Comparison of ENCODE assay signal across 30 cellular contexts in the genomic region with DNA sequence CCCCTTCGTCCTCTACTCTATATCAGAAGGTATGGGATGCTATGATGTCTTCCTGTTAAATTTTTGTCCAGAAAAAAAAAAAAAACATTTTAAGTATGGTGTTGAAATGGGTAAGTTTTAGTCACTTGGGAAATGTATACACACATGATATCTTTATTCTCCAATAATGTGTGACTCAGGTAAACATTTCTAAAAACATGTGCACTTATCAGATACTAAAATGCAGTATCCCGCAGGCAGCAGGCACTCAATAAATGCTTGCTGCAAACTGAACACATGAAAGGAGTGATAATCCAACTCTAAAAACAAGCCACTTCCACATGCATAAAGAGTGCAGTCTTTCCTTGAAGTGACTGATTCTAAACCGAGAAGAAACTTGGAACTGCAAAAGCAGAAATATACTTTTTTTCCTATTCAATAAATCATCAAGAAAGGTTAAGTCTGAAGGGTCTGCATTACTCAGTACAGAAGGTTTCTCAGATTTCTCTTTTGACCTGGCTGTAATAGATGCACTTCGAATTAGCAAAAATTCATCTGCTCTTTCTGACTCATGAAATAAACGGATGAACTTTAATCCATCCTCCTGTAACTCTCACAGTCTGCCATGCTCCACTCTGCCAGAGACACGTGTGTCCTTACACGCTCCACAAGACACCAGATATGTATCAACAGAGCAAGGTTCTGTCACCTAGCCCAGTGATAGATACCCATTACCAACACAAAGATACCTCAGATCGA.
DNase-seq lines count a peak whose midpoint lies in the region; ATAC-seq and TF ChIP-seq lines count a peak whose summit lies in the region.
"Had no signal": no experiment of that assay in that cellular context is flagged by ENCODE, and none has a peak within 500 bp of the region (broad histone marks: within the 10 kb centered on the region; RNA-seq: fewer than 3 reads in every experiment).

No MANE protein-coding gene starts in this region.

- H4K5ac ChIP-seq in IMR-90 (ENCODE audit: low read depth, low read length), result no peak overlapping the region

- H3K4me2 ChIP-seq in IMR-90 (ENCODE audit: low read depth, low read length) (0 out of 2 replicates have a peak overlapping the region, but pooled peaks have one; percentile 11), GM23248 (ENCODE audit: unreplicated experiment) (no peak overlapping the region)
- H3K4me2 ChIP-seq: A549, PC-9 had no signal

- no peak overlapping the region for H3K4me3 Mint-ChIP-seq in natural killer cell
- H3K4me3 Mint-ChIP-seq: activated CD4-positive, alpha-beta T cell treated with anti-CD3 and anti-CD28 coated beads, Interleukin-2, amount 10 ng/mL, durations not matched to agents 7 days and 5 days; activated T-cell treated with anti-CD3 and anti-CD28 coated beads, Interleukin-2, amount 50 U/mL, for 4 hours; stimulated activated naive CD8-positive, alpha-beta T cell treated with anti-CD3 and anti-CD28 coated beads, Interleukin-15, Interleukin-2, amounts not matched to agents 100 ng/mL and 50 ng/mL, for 24 hours had no signal

- CTCF ChIA-PET in IMR-90 (lab: Yijun Ruan, JAX), result no interaction called here

- H3K27ac Mint-ChIP-seq in natural killer cell, result peak overlapping the region; percentile 36 to 39
- H3K27ac Mint-ChIP-seq: activated CD4-positive, alpha-beta T cell treated with anti-CD3 and anti-CD28 coated beads, Interleukin-2, amount 10 ng/mL, durations not matched to agents 7 days and 5 days; stimulated activated naive CD8-positive, alpha-beta T cell treated with anti-CD3 and anti-CD28 coated beads, Interleukin-15, Interleukin-2, amounts not matched to agents 100 ng/mL and 50 ng/mL, for 24 hours had no signal

- peak overlapping the region; percentile 4 to 42; a peak in 1 of 4 replicates for H4K8ac ChIP-seq in IMR-90 (ENCODE audit: low read depth in 2 of 2, low read length in 2 of 2)

- H3K4me1 Mint-ChIP-seq in natural killer cell, result peaks cover 49 to 61% of the 10 kb centered on the region in 2 donors

- TF ChIP-seq CTCF in IMR-90 (conservative IDR thresholded peaks at IDR 0.05; ENCODE audit: low read depth, low read length) (no peak), fibroblast of mammary gland (conservative IDR thresholded peaks at IDR 0.05; ENCODE audit: control insufficient read depth, insufficient read depth, low read depth, low read length) (no peak), natural killer cell (IDR thresholded peaks at IDR 0.05) (no peak)

- no peaks in the 10 kb centered on the region for H3K27me3 Mint-ChIP-seq in natural killer cell (ENCODE audit: low read depth in 2 of 2)
- H3K27me3 Mint-ChIP-seq: activated CD4-positive, alpha-beta T cell treated with anti-CD3 and anti-CD28 coated beads, Interleukin-2, amount 10 ng/mL, durations not matched to agents 7 days and 5 days; stimulated activated naive CD8-positive, alpha-beta T cell treated with anti-CD3 and anti-CD28 coated beads, Interleukin-15, Interleukin-2, amounts not matched to agents 100 ng/mL and 50 ng/mL, for 24 hours had no signal

- 42% methylated on average over 3 of the region's 8 CpGs; no CpG with 5 or more reads in 1 of the 2 experiments for WGBS in IMR-90 (ENCODE audit: extremely low coverage in 2 of 2, insufficient read length in 1 of 2), 2 experiments
- WGBS in GM23248 (ENCODE audit: low coverage in 1 of 2, low lambda C conversion rate in 2 of 2, missing lambda C conversion rate in 2 of 2), 2 experiments, result 95% methylated on average over 8 of the region's 8 CpGs

- H3K9me3 ChIP-seq in IMR-90 (ENCODE audit: control insufficient read depth, insufficient read depth, low read length) (no peaks in the 10 kb centered on the region), GM23248 (ENCODE audit: low read depth) (no peaks in the 10 kb centered on the region)
- H3K9me3 ChIP-seq: A549, heart right ventricle, vagina had no signal

- dilution Hi-C loops in IMR-90 (cut with HindIII; ENCODE audit: low sequenced_read_pairs, unreplicated experiment), result no loop called here

- H2BK15ac ChIP-seq in IMR-90 (ENCODE audit: low read depth, low read length), result peak overlapping the region; percentile 58; the same call in 1 of the 3 replicates

- peak overlapping the region; percentile 5; the same call in 1 of the 2 replicates for H2BK20ac ChIP-seq in IMR-90 (ENCODE audit: low read depth, low read length)

- H3K36me3 ChIP-seq in ACC112 (ENCODE audit: insufficient read depth, low read length) (peaks cover 31% of the 10 kb centered on the region), IMR-90 (ENCODE audit: control insufficient read depth, insufficient read depth, low read length) (peaks cover 58% of the 10 kb centered on the region), GM23248 (ENCODE audit: low read depth) (no peaks in the 10 kb centered on the region)
- H3K36me3 ChIP-seq: vagina had no signal

- H3K79me1 ChIP-seq in IMR-90 (ENCODE audit: low read depth in 1 of 2, low read length in 2 of 2), result peaks cover 64 to 95% of the 10 kb centered on the region in 2 experiments

- POLR2A ChIA-PET in IMR-90 (lab: Charles Lee; ENCODE audit: unreplicated experiment), result no interaction called here

- H2AFZ ChIP-seq in ACC112 (ENCODE audit: low read length, unreplicated experiment), result no peak overlapping the region
- no peak overlapping the region for H2AFZ ChIP-seq in IMR-90 (replicated peaks; ENCODE audit: low read length, poor library complexity)
- no peak overlapping the region for H2AFZ ChIP-seq in GM23248
- H2AFZ ChIP-seq: PC-9 had no signal

- H3K9me3 Mint-ChIP-seq in natural killer cell, result no peaks in the 10 kb centered on the region
- H3K9me3 Mint-ChIP-seq: activated CD4-positive, alpha-beta T cell treated with anti-CD3 and anti-CD28 coated beads, Interleukin-2, amount 10 ng/mL, durations not matched to agents 7 days and 5 days; activated T-cell treated with anti-CD3 and anti-CD28 coated beads, Interleukin-2, amount 50 U/mL, for 4 hours had no signal

- peak overlapping the region; percentile 56 for H3K14ac ChIP-seq in IMR-90 (replicated peaks; ENCODE audit: low read depth, low read length)

- no TSS peak for BruUV-seq in IMR-90 (replicated peaks; lab: Mats Ljungman, UMichigan)

- TF ChIP-seq RAD21 in IMR-90 (IDR thresholded peaks at IDR 0.05; ENCODE audit: low read length), result no peak

- H3K9me1 ChIP-seq in IMR-90 (ENCODE audit: insufficient read depth, low read length), result peaks cover 34% of the 10 kb centered on the region

- H3K4me1 ChIP-seq in ACC112 (ENCODE audit: control insufficient read depth, insufficient read depth, low read length, unreplicated experiment) (peaks cover 41% of the 10 kb centered on the region), IMR-90 (ENCODE audit: control insufficient read depth, insufficient read depth, low read length) (peaks cover 35% of the 10 kb centered on the region), GM23248 (ENCODE audit: insufficient read depth) (peaks cover 18% of the 10 kb centered on the region)
- H3K4me1 ChIP-seq: vagina had no signal

- H3F3A ChIP-seq in GM23248 (ENCODE audit: insufficient read depth), result peaks cover 25% of the 10 kb centered on the region

- H3K27ac ChIP-seq in ACC112 (ENCODE audit: low read depth, low read length), result peak overlapping the region; percentile 22
- peak overlapping the region; percentile 68 for H3K27ac ChIP-seq in IMR-90 (ENCODE audit: insufficient read depth, low read length)
- H3K27ac ChIP-seq in GM23248, result no peak overlapping the region
- H3K27ac ChIP-seq: A549, coronary artery, heart right ventricle, PC-9, skin epidermis, vagina, WERI-Rb-1 had no signal

- 0 out of 2 replicates have a peak overlapping the region, but pooled peaks have one; percentile 33 for H3K18ac ChIP-seq in IMR-90 (ENCODE audit: low read depth, low read length)

- DNase-seq in IMR-90, result peak; percentile 75
- DNase-seq in fibroblast of mammary gland (ENCODE audit: low read depth), result peak; percentile 55
- no peak for DNase-seq in natural killer cell
- no peak for DNase-seq in GM23248
- DNase-seq in cerebellar cortex (ENCODE audit: low spot score), result no peak
- DNase-seq in NCI-H2029 (lab: John Stamatoyannopoulos, UW), result no peak
- DNase-seq: activated CD4-positive, alpha-beta T cell treated with anti-CD3 and anti-CD28 coated beads, Interleukin-2, amount 10 ng/mL, durations not matched to agents 7 days and 5 days; activated T-cell treated with anti-CD3 and anti-CD28 coated beads, Interleukin-2, amount 50 U/mL, for 4 hours; anterior cingulate cortex; DMS79; effector memory CD4-positive, alpha-beta T cell; foreskin fibroblast; GDM1; heart right ventricle; left cardiac atrium; NCI-H1417 treated with DMSO at 0.1 percent for 48 hours; NCI-H446; NK-92 treated with Interleukin-12 subunit alpha and Interleukin-12 subunit beta, amount 100 ng/mL, for 24 hours; nucleus accumbens; PC-9; retina; Right ventricle myocardium superior; WERI-Rb-1 had no signal

- no peak for TF ChIP-seq POLR2A in IMR-90 (IDR thresholded peaks at IDR 0.05; ENCODE audit: low read depth, low read length)

- H3K36me3 Mint-ChIP-seq in natural killer cell, result no peaks in the 10 kb centered on the region

- H3K9ac ChIP-seq in IMR-90 (ENCODE audit: low read depth, low read length) (no peak overlapping the region), GM23248 (no peak overlapping the region)

- no peak overlapping the region for H2AK9ac ChIP-seq in IMR-90 (replicated peaks; ENCODE audit: low read depth, low read length, poor library complexity)

- peak overlapping the region; percentile 31 for H2BK5ac ChIP-seq in IMR-90 (ENCODE audit: low read depth, low read length, poor library complexity, severe bottlenecking)

- peak overlapping the region; percentile 58 for H3K23ac ChIP-seq in IMR-90 (ENCODE audit: low read depth, low read length)

- H3K56ac ChIP-seq in IMR-90 (ENCODE audit: extremely low read depth, insufficient read depth, low read length), result no peak overlapping the region

- H3K79me2 ChIP-seq in ACC112 (ENCODE audit: control insufficient read depth, insufficient read depth, low read length, unreplicated experiment) (peaks cover 83% of the 10 kb centered on the region), GM23248 (ENCODE audit: insufficient read depth) (peaks cover 71% of the 10 kb centered on the region)

- in situ Hi-C loops in IMR-90 (cut with MboI; ENCODE audit: low sequenced_read_pairs) (no loop called here), GM23248 (cut with MboI) (no loop called here)

- H3K4ac ChIP-seq in IMR-90 (ENCODE audit: low read depth, low read length), result peak overlapping the region; percentile 60

- ATAC-seq in IMR-90 (ENCODE audit: low read depth), result peak; percentile 48; the same call in 1 of the 2 replicates
- ATAC-seq in natural killer cell, result no peak
- ATAC-seq in HG03097 (IDR thresholded peaks at IDR 0.05; ENCODE audit: low FRiP score, unreplicated experiment), result no peak
- ATAC-seq: A549; activated T-cell treated with anti-CD3 and anti-CD28 coated beads, Interleukin-2, amount 50 U/mL, for 4 hours; heart right ventricle; left cardiac atrium had no signal

- H3K27me3 ChIP-seq in ACC112 (ENCODE audit: insufficient read depth, low read length), result no peaks in the 10 kb centered on the region
- H3K27me3 ChIP-seq in IMR-90 (ENCODE audit: control insufficient read depth, insufficient read depth, low read length), result no peaks in the 10 kb centered on the region
- no peaks in the 10 kb centered on the region for H3K27me3 ChIP-seq in GM23248 (replicated peaks; ENCODE audit: insufficient read depth)
- H3K27me3 ChIP-seq: heart right ventricle, vagina had no signal

- H3K9me2 ChIP-seq in GM23248 (ENCODE audit: insufficient read depth), result 0 out of 2 replicates have a peak, but pooled peaks cover 3% of the 10 kb centered on the region

- H4K20me1 ChIP-seq in IMR-90 (ENCODE audit: insufficient read depth, low read length), result peaks cover 89% of the 10 kb centered on the region
- no peaks in the 10 kb centered on the region for H4K20me1 ChIP-seq in GM23248 (ENCODE audit: insufficient read depth)

- H3K4me3 ChIP-seq in ACC112 (ENCODE audit: low read depth, low read length) (no peak overlapping the region), IMR-90 (ENCODE audit: insufficient read depth, low read depth, low read length) (no peak overlapping the region), fibroblast of mammary gland (ENCODE audit: control insufficient read depth, low read depth, low read length) (no peak overlapping the region), GM23248 (no peak overlapping the region)
- H3K4me3 ChIP-seq: A549, coronary artery, heart right ventricle, PC-9, skin epidermis, vagina had no signal

- peak overlapping the region; percentile 40; the same call in 1 of the 2 replicates for H4K91ac ChIP-seq in IMR-90 (ENCODE audit: insufficient read depth, low read depth, low read length)

- intact Hi-C loops in IMR-90 (cut with micrococcal nuclease) (no loop called here), natural killer cell (cut with micrococcal nuclease) (no loop called here)

- peak overlapping the region; percentile 52 for H2AK5ac ChIP-seq in IMR-90 (ENCODE audit: low read depth, low read length)

- H2BK120ac ChIP-seq in IMR-90 (ENCODE audit: low read depth, low read length), result no peak overlapping the region

Comparison
In these comparisons a context has a peak if more than half of its experiments do, and no peak if none do; other contexts are left out.
1. DNase-seq: peak in IMR-90 (single experiment) and fibroblast of mammary gland (single experiment); none in natural killer cell (single experiment), GM23248 (single experiment), cerebellar cortex (single experiment) and NCI-H2029 (single experiment).